Comparison of ENCODE assay signal across 16 cellular contexts in the genomic region with DNA sequence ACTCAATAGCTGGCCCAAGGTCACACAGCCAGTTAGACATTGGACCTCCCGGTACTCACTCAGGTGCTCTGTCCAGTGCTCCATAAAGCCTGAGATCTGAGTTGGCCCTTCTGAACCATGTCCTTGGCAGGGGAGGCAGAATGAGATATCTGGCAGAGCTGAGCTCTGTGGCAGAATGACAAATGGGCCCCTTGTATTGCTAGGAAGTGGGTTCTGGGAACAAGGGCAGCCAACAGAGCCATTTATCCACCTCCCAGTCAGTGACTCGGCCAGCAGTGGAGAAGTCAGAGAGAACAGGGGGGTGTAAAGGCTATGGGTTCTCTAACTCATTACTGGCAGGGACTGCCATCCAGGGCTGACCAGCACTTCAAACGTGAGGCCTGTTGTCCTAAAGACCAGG.
DNase-seq lines count a peak whose midpoint lies in the region; FAIRE-seq and TF ChIP-seq lines count a peak whose summit lies in the region.
"Had no signal": no experiment of that assay in that cellular context is flagged by ENCODE, and none has a peak within 500 bp of the region (broad histone marks: within the 10 kb centered on the region; RNA-seq: fewer than 3 reads in every experiment).

No MANE protein-coding gene starts in this region.

- H3K27me3 ChIP-seq in HUES48 (ENCODE audit: control insufficient read depth, insufficient read depth, low read length) (no peaks in the 10 kb centered on the region), H1 (replicated peaks in 1 of 4; ENCODE audit: control insufficient read depth in 3 of 4, extremely low read depth in 1 of 4, insufficient read depth in 3 of 4, low read length in 3 of 4) (no peaks in the 10 kb centered on the region), BE2C (no peaks in the 10 kb centered on the region)
- H3K27me3 ChIP-seq: BLaER1 treated with 17β-estradiol and CSF1 and Interleukin-3, amounts not matched to agents 10 nM and 100 nM had no signal

- TF ChIP-seq POLR2A in H1 (IDR thresholded peaks at IDR 0.05; ENCODE audit: control extremely low read depth in 1 of 2, low read depth in 2 of 2, low read length in 2 of 2), result no peak

- no peak for TF ChIP-seq RAD21 in H1 (IDR thresholded peaks at IDR 0.05 in 1 of 2, conservative IDR thresholded peaks at IDR 0.05 in 1 of 2; ENCODE audit: low read depth in 2 of 2, low read length in 2 of 2)

- no peaks in the 10 kb centered on the region for H3K36me3 Mint-ChIP-seq in type B pancreatic cell
- H3K36me3 Mint-ChIP-seq: CD8-positive, alpha-beta T cell had no signal

- no peak overlapping the region; a peak in 1 of 4 replicates for H3K4me2 ChIP-seq in H1 (ENCODE audit: insufficient read depth in 1 of 2, low read depth in 2 of 2, low read length in 2 of 2)
- H3K4me2 ChIP-seq: BLaER1 treated with 17β-estradiol and CSF1 and Interleukin-3, amounts not matched to agents 10 nM and 100 nM had no signal

- POLR2A ChIA-PET in H1 (lab: Charles Lee; ENCODE audit: partially characterized antibody), result no interaction called here

- no peak overlapping the region for H3K27ac Mint-ChIP-seq in type B pancreatic cell
- H3K27ac Mint-ChIP-seq: CD8-positive, alpha-beta T cell; GM23338 had no signal

- no peak overlapping the region for H2AK5ac ChIP-seq in H1 (ENCODE audit: low read depth, low read length)

- H3K36me3 ChIP-seq in HUES48 (ENCODE audit: control insufficient read depth, insufficient read depth, low read length) (no peaks in the 10 kb centered on the region), H1 (ENCODE audit: control insufficient read depth in 2 of 4, insufficient read depth in 4 of 4, low read length in 3 of 4) (no peaks in the 10 kb centered on the region), BE2C (no peaks in the 10 kb centered on the region)
- H3K36me3 ChIP-seq: BLaER1 treated with 17β-estradiol and CSF1 and Interleukin-3, amounts not matched to agents 10 nM and 100 nM had no signal

- 0 out of 2 replicates have a peak overlapping the region, but pooled peaks have one; percentile 38 for H2BK5ac ChIP-seq in H1 (ENCODE audit: low read depth, low read length)

- TF ChIP-seq CTCF in H1 (IDR thresholded peaks at IDR 0.05; ENCODE audit: control extremely low read depth in 1 of 3, insufficient read depth in 1 of 3, low read depth in 1 of 3, low read length in 3 of 3) (no peak), type B pancreatic cell (conservative IDR thresholded peaks at IDR 0.05) (no peak), BE2C (IDR thresholded peaks at IDR 0.05; ENCODE audit: low read depth, low read length) (no peak)

- peak overlapping the region; percentile 10; the same call in 1 of the 2 replicates for H3K18ac ChIP-seq in H1 (ENCODE audit: extremely low read depth, low read length)

- no peaks in the 10 kb centered on the region; the same call in 1 of the 2 replicates for H3K79me1 ChIP-seq in H1 (ENCODE audit: low read depth, low read length)

- H3K4me3 Mint-ChIP-seq in type B pancreatic cell, result no peak overlapping the region
- H3K4me3 Mint-ChIP-seq: CD8-positive, alpha-beta T cell; GM23338 had no signal

- H3K23ac ChIP-seq in H1 (ENCODE audit: insufficient read length), result peak overlapping the region; percentile 21

- H2BK15ac ChIP-seq in H1 (ENCODE audit: low read length), result no peak overlapping the region

- no peak overlapping the region for H2AFZ ChIP-seq in H1 (ENCODE audit: low read length)
- H2AFZ ChIP-seq: GM23338 had no signal

- H2BK12ac ChIP-seq in H1 (ENCODE audit: low read depth, low read length), result peak overlapping the region; percentile 13; the same call in 1 of the 2 replicates

- H3K23me2 ChIP-seq in H1 (ENCODE audit: low read depth, low read length), result no peaks in the 10 kb centered on the region

- peak overlapping the region; percentile 52 for H3K27ac ChIP-seq in HUES48 (ENCODE audit: low read depth, low read length)
- H3K27ac ChIP-seq in H1 (ENCODE audit: low read depth, low read length), result no peak overlapping the region
- H3K27ac ChIP-seq: BLaER1 treated with 17β-estradiol and CSF1 and Interleukin-3, amounts not matched to agents 10 nM and 100 nM had no signal

- no peak overlapping the region for H2BK20ac ChIP-seq in H1 (ENCODE audit: low read length)

- H2BK120ac ChIP-seq in H1 (replicated peaks; ENCODE audit: low read depth, low read length), result peak overlapping the region; percentile 47

- WGBS in H1 (ENCODE audit: extremely low coverage in 1 of 2, insufficient coverage in 1 of 2, insufficient read length in 1 of 2, insufficient replicate concordance in 2 of 2, low coverage in 1 of 2, low lambda C conversion rate in 2 of 2, missing lambda C conversion rate in 1 of 2), 2 experiments, result 88% methylated on average over 3 of the region's 3 CpGs; no CpG with 5 or more reads in 1 of the 2 experiments

- peak overlapping the region; percentile 42 for H4K5ac ChIP-seq in H1 (ENCODE audit: insufficient read length, low read depth, low read length)

- FAIRE-seq in H1 (lab: Jason Lieb, UNC), result no peak

- H4K20me1 ChIP-seq in H1 (replicated peaks in 1 of 2; ENCODE audit: control insufficient read depth in 1 of 2, insufficient read depth in 2 of 2, low read length in 2 of 2), result no peaks in the 10 kb centered on the region
- H4K20me1 ChIP-seq: BLaER1 treated with 17β-estradiol and CSF1 and Interleukin-3, amounts not matched to agents 10 nM and 100 nM had no signal

- no peak for DNase-seq in H1 (ENCODE audit: low read depth in 1 of 2, low spot score in 2 of 2)
- DNase-seq in islet precursor cell, result peak; percentile 47
- DNase-seq in type B pancreatic cell (ENCODE audit: extremely low spot score, unreplicated experiment), result peak; percentile 27
- DNase-seq in BE2C, result no peak
- DNase-seq in NCI-H510A treated with DMSO at 0.1 percent for 48 hours (lab: John Stamatoyannopoulos, UW), result no peak
- no peak for DNase-seq in hippocampal formation (lab: John Stamatoyannopoulos, UW)
- DNase-seq: 8988T; Calu3; CD8-positive, alpha-beta T cell; DMS79 treated with DMSO at 0.1 percent for 48 hours; GF-D8; H7; IMR-90 had no signal

- H3K4me3 ChIP-seq in HUES48 (ENCODE audit: low read depth, low read length), result no peak overlapping the region
- H3K4me3 ChIP-seq in H1 (ENCODE audit: extremely low read depth in 1 of 4, insufficient read depth in 2 of 4, low read depth in 3 of 4, low read length in 4 of 4), result no peak overlapping the region
- H3K4me3 ChIP-seq in BE2C (ENCODE audit: low read depth, low read length), result no peak overlapping the region
- H3K4me3 ChIP-seq: BLaER1 treated with 17β-estradiol and CSF1 and Interleukin-3, amounts not matched to agents 10 nM and 100 nM; GM23338 had no signal

- peaks cover 10% of the 10 kb centered on the region for H3K27me3 Mint-ChIP-seq in type B pancreatic cell

- H3K4ac ChIP-seq in H1 (replicated peaks; ENCODE audit: insufficient read length, low read depth, low read length), result peak overlapping the region; percentile 61

- no peaks in the 10 kb centered on the region for H3K79me2 ChIP-seq in H1 (ENCODE audit: control insufficient read depth in 1 of 2, insufficient read depth in 2 of 2, low read length in 2 of 2)

- peaks cover 8% of the 10 kb centered on the region for H3K9me3 Mint-ChIP-seq in type B pancreatic cell

- no peak overlapping the region; the same call in 1 of the 2 replicates for H4K8ac ChIP-seq in H1 (ENCODE audit: extremely low read depth, insufficient read depth, low read length)

- peaks cover 10% of the 10 kb centered on the region for H3K4me1 Mint-ChIP-seq in type B pancreatic cell (ENCODE audit: unreplicated experiment)

- H3K9ac ChIP-seq in HUES48 (ENCODE audit: low read depth, low read length) (no peak overlapping the region), H1 (replicated peaks in 1 of 4; ENCODE audit: extremely low read depth in 1 of 4, low read depth in 3 of 4, low read length in 3 of 4) (no peak overlapping the region)
- H3K9ac ChIP-seq: BLaER1 treated with 17β-estradiol and CSF1 and Interleukin-3, amounts not matched to agents 10 nM and 100 nM had no signal

- CTCF ChIA-PET in H1 (lab: Charles Lee; ENCODE audit: partially characterized antibody), result interaction anchor here (0.7 to 0.9 kb wide), 2 partner anchors 39 to 43 kb away, joined by 3 read pairs; no protein-coding TSS in a partner anchor

- H3K9me3 ChIP-seq in HUES48 (ENCODE audit: control insufficient read depth, insufficient read depth, low read length), result no peaks in the 10 kb centered on the region
- no peaks in the 10 kb centered on the region; a peak in 1 of 4 replicates for H3K9me3 ChIP-seq in H1 (ENCODE audit: insufficient read depth in 2 of 2, low read depth in 1 of 2, low read length in 1 of 2)
- no peaks in the 10 kb centered on the region for H3K9me3 ChIP-seq in BE2C

- H3K56ac ChIP-seq in H1 (replicated peaks; ENCODE audit: insufficient read length, low read depth, low read length), result no peak overlapping the region

- H4K91ac ChIP-seq in H1 (replicated peaks; ENCODE audit: insufficient read length, low read length), result peak overlapping the region; percentile 69

- H3K14ac ChIP-seq in H1 (ENCODE audit: insufficient read length), result no peak overlapping the region

- H3K4me1 ChIP-seq in HUES48 (ENCODE audit: control insufficient read depth, insufficient read depth, low read length) (peaks cover 38% of the 10 kb centered on the region), H1 (replicated peaks in 1 of 4; ENCODE audit: control insufficient read depth in 3 of 4, insufficient read depth in 4 of 4, low read length in 3 of 4) (peaks cover 13 to 36% (median 24%) of the 10 kb centered on the region in 4 experiments; a peak in 5 of 7 replicates), BE2C (no peaks in the 10 kb centered on the region)

- TF ChIP-seq EP300 in H1 (IDR thresholded peaks at IDR 0.05; ENCODE audit: borderline replicate concordance in 1 of 2, low read depth in 2 of 2, low read length in 2 of 2), result no peak

TF ChIP-seq in H1, 55 proteins besides CTCF, POLR2A, EP300 and RAD21:
- no peak for TF ChIP-seq NRF1 (IDR thresholded peaks at IDR 0.05; ENCODE audit: low read depth, low read length)
- no peak for TF ChIP-seq RFX5 (IDR thresholded peaks at IDR 0.05; ENCODE audit: borderline replicate concordance, low read depth, low read length)
- no peak for TF ChIP-seq TEAD4 (IDR thresholded peaks at IDR 0.05; ENCODE audit: low read depth, low read length)
- TF ChIP-seq SRF (IDR thresholded peaks at IDR 0.05; ENCODE audit: low read depth, low read length), result no peak
- TF ChIP-seq HDAC2 (IDR thresholded peaks at IDR 0.05; ENCODE audit: borderline replicate concordance in 1 of 2, low read depth in 2 of 2, low read length in 2 of 2), result no peak
- no peak for TF ChIP-seq HDAC6 (IDR thresholded peaks at IDR 0.05; ENCODE audit: low read depth, low read length)
- TF ChIP-seq GTF2F1 (IDR thresholded peaks at IDR 0.05; ENCODE audit: borderline replicate concordance, low read depth, low read length), result no peak
- TF ChIP-seq SUZ12 (IDR thresholded peaks at IDR 0.05; ENCODE audit: low read length), result no peak
- TF ChIP-seq RBBP5 (IDR thresholded peaks at IDR 0.05; ENCODE audit: borderline replicate concordance, low read depth, low read length), result no peak

Comparison
In these comparisons a context has a peak if more than half of its experiments do, and no peak if none do; other contexts are left out.
1. DNase-seq: peak in islet precursor cell (single experiment) and type B pancreatic cell (single experiment); none in H1 (0 of 2), BE2C (single experiment), NCI-H510A treated with DMSO at 0.1 percent for 48 hours (single experiment) and hippocampal formation (0 of 2).